In genomic region chr6:121485359-121485809, GRCh38 we compare ENCODE assay signal across 19 cellular contexts. TPM values are rescaled to one million over a fixed set of nuclear protein-coding genes. Genes with fewer than 3 reads are reported as not detected.
A peak's percentile ranks its signal among the peaks of the same experiment; 100 is the strongest.
DNase-seq lines count a peak whose midpoint lies in the region; ATAC-seq, FAIRE-seq and TF ChIP-seq lines count a peak whose summit lies in the region.
"Had no signal": no experiment of that assay in that cellular context is flagged by ENCODE, and none has a peak within 500 bp of the region (broad histone marks: within the 10 kb centered on the region; RNA-seq: fewer than 3 reads in every experiment).

No MANE protein-coding gene starts in this region.

- no peaks in the 10 kb centered on the region for H3K9me3 ChIP-seq in smooth muscle cell (replicated peaks; ENCODE audit: low read depth)
- no peaks in the 10 kb centered on the region for H3K9me3 ChIP-seq in heart right ventricle
- H3K9me3 ChIP-seq in small intestine (ENCODE audit: control insufficient read depth, low read depth), result no peaks in the 10 kb centered on the region
- H3K9me3 ChIP-seq: right atrium auricular region, thoracic aorta had no signal

- H3K9ac ChIP-seq in smooth muscle cell (ENCODE audit: low read depth), result peak overlapping the region; percentile 55

- no peaks in the 10 kb centered on the region for H3K27me3 ChIP-seq in smooth muscle cell (ENCODE audit: low read depth)
- H3K27me3 ChIP-seq in heart right ventricle, result no peaks in the 10 kb centered on the region
- H3K27me3 ChIP-seq in small intestine (ENCODE audit: control insufficient read depth in 2 of 2, insufficient read depth in 2 of 2, low read length in 2 of 2), result no peaks in the 10 kb centered on the region
- H3K27me3 ChIP-seq: right atrium auricular region had no signal

- WGBS in smooth muscle cell (ENCODE audit: low lambda C conversion rate), result 7% methylated on average over 2 of the region's 2 CpGs
- 46 to 63% methylated on average over 2 of the region's 2 CpGs for WGBS in heart right ventricle, 2 donors
- 20 to 41% (median 35%) methylated on average over 2 of the region's 2 CpGs for WGBS in small intestine, 3 donors

- FAIRE-seq in small intestine (lab: Jason Lieb, UNC), result no peak
- FAIRE-seq: A204.1, TTC549 had no signal

- POLR2A ChIA-PET in WTC11 (lab: Charles Lee), result no interaction called here

- TF ChIP-seq CTCF in WTC11 (IDR thresholded peaks at IDR 0.05) (no peak), fibroblast of pulmonary artery (IDR thresholded peaks at IDR 0.05; ENCODE audit: low read length, missing control alignments) (no peak), smooth muscle cell (IDR thresholded peaks at IDR 0.05; ENCODE audit: borderline replicate concordance, insufficient read depth, poor library complexity, severe bottlenecking) (no peak), heart right ventricle (IDR thresholded peaks at IDR 0.05) (no peak)

- H3K79me2 ChIP-seq in smooth muscle cell (ENCODE audit: low read depth), result no peaks in the 10 kb centered on the region

- no peaks in the 10 kb centered on the region for H4K20me1 ChIP-seq in smooth muscle cell (ENCODE audit: low read depth)

- no peak for ATAC-seq in WTC11
- no peak for ATAC-seq in GM18498 (IDR thresholded peaks at IDR 0.05; ENCODE audit: unreplicated experiment)
- ATAC-seq in heart right ventricle, result no peak
- ATAC-seq: activated naive CD8-positive, alpha-beta T cell treated with anti-CD3 and anti-CD28 coated beads, Interleukin-2, amount 50 U/mL, for 24 hours; activated T-cell treated with anti-CD3 and anti-CD28 coated beads, Interleukin-2, amount 50 U/mL, for 4 hours; left ventricle myocardium superior; natural killer cell treated with Interleukin-12 subunit alpha and Interleukin-12 subunit beta and Interleukin-15 and Interleukin-18, amount 100 ng/mL, for 72 hours had no signal

- peaks cover 4% of the 10 kb centered on the region for H3F3A ChIP-seq in smooth muscle cell (ENCODE audit: low read depth)

- intact Hi-C loops in heart right ventricle (cut with DNase I), result no loop called here

- H3K36me3 ChIP-seq in smooth muscle cell (ENCODE audit: low read depth), result no peaks in the 10 kb centered on the region
- H3K36me3 ChIP-seq in heart right ventricle, result no peaks in the 10 kb centered on the region
- H3K36me3 ChIP-seq in small intestine (ENCODE audit: control insufficient read depth in 2 of 2, insufficient read depth in 2 of 2, low read length in 2 of 2), result no peaks in the 10 kb centered on the region
- H3K36me3 ChIP-seq: right atrium auricular region, thoracic aorta had no signal

- H3K4me2 ChIP-seq in smooth muscle cell, result peak overlapping the region; percentile 41

- H3K4me1 Mint-ChIP-seq in WTC11, result peaks cover 41% of the 10 kb centered on the region
- H3K4me1 Mint-ChIP-seq: activated naive CD8-positive, alpha-beta T cell treated with anti-CD3 and anti-CD28 coated beads, Interleukin-2, amount 50 U/mL, for 24 hours had no signal

- H3K36me3 Mint-ChIP-seq in WTC11, result no peaks in the 10 kb centered on the region
- H3K36me3 Mint-ChIP-seq: natural killer cell treated with Interleukin-12 subunit alpha and Interleukin-12 subunit beta and Interleukin-15 and Interleukin-18, amount 100 ng/mL, for 72 hours had no signal

- 0 out of 2 replicates have a peak overlapping the region, but pooled peaks have one; percentile 6 for H3K4me3 Mint-ChIP-seq in WTC11
- H3K4me3 Mint-ChIP-seq: activated naive CD8-positive, alpha-beta T cell treated with anti-CD3 and anti-CD28 coated beads, Interleukin-2, amount 50 U/mL, for 24 hours; activated T-cell treated with anti-CD3 and anti-CD28 coated beads, Interleukin-2, amount 50 U/mL, for 4 hours; natural killer cell treated with Interleukin-12 subunit alpha and Interleukin-12 subunit beta and Interleukin-15 and Interleukin-18, amount 100 ng/mL, for 72 hours had no signal

- H3K27ac Mint-ChIP-seq in WTC11, result no peak overlapping the region; the same call in 1 of the 2 replicates
- H3K27ac Mint-ChIP-seq: activated naive CD8-positive, alpha-beta T cell treated with anti-CD3 and anti-CD28 coated beads, Interleukin-2, amount 50 U/mL, for 24 hours; natural killer cell treated with Interleukin-12 subunit alpha and Interleukin-12 subunit beta and Interleukin-15 and Interleukin-18, amount 100 ng/mL, for 72 hours had no signal

- H2AFZ ChIP-seq in smooth muscle cell (ENCODE audit: low read depth), result no peak overlapping the region

- peak; percentile 3 for DNase-seq in NCI-H2227 (lab: John Stamatoyannopoulos, UW; ENCODE audit: unreplicated experiment)
- no peak for DNase-seq in NCI-H2227 treated with DMSO at 0.1 percent for 48 hours (lab: John Stamatoyannopoulos, UW)
- DNase-seq in WTC11 (ENCODE audit: low spot score), result no peak
- DNase-seq in fibroblast of pulmonary artery (ENCODE audit: low read depth), result peak; percentile 49
- DNase-seq in smooth muscle cell (lab: John Stamatoyannopoulos, UW; ENCODE audit: unreplicated experiment), result no peak
- no peak for DNase-seq in heart right ventricle
- no peak for DNase-seq in small intestine
- DNase-seq: activated CD4-positive, alpha-beta T cell treated with anti-CD3 and anti-CD28 coated beads, Interleukin-2, amount 50 U/mL, for 4 hours; activated naive CD8-positive, alpha-beta T cell treated with anti-CD3 and anti-CD28 coated beads, Interleukin-2, amount 50 U/mL, for 24 hours; activated T-cell treated with anti-CD3 and anti-CD28 coated beads, Interleukin-2, amount 50 U/mL, for 4 hours; left ventricle myocardium superior; NCI-H345; stimulated activated CD8-positive, alpha-beta memory T cell treated with anti-CD3 and anti-CD28 coated beads, Interleukin-4, amount 100 ng/mL, for 48 hours had no signal

- H3K27ac ChIP-seq in smooth muscle cell (ENCODE audit: low read depth), result peak overlapping the region; percentile 85
- no peak overlapping the region for H3K27ac ChIP-seq in heart right ventricle
- H3K27ac ChIP-seq in small intestine (ENCODE audit: low read depth in 1 of 2, low read length in 1 of 2), result no peak overlapping the region
- H3K27ac ChIP-seq: right atrium auricular region, thoracic aorta had no signal

- CTCF ChIA-PET in WTC11 (lab: Charles Lee), result interaction anchor here (0.6 kb wide), 1 partner anchor 338 kb away, joined by 4 read pairs; no protein-coding TSS in a partner anchor

- H3K4me3 ChIP-seq in fibroblast of pulmonary artery (replicated peaks; ENCODE audit: low read depth, low read length), result no peak overlapping the region
- no peak overlapping the region for H3K4me3 ChIP-seq in smooth muscle cell
- no peak overlapping the region for H3K4me3 ChIP-seq in heart right ventricle
- H3K4me3 ChIP-seq in small intestine (ENCODE audit: low read depth in 1 of 2, low read length in 2 of 2), result no peak overlapping the region
- H3K4me3 ChIP-seq: right atrium auricular region, thoracic aorta had no signal

- H3K4me1 ChIP-seq in smooth muscle cell (ENCODE audit: low read depth), result peaks cover 14% of the 10 kb centered on the region
- peaks cover 0 to 10% (median 0%) of the 10 kb centered on the region in 9 donors for H3K4me1 ChIP-seq in heart right ventricle
- no peaks in the 10 kb centered on the region for H3K4me1 ChIP-seq in small intestine (ENCODE audit: control insufficient read depth in 2 of 2, insufficient read depth in 1 of 2, low read depth in 1 of 2, low read length in 1 of 2)
- H3K4me1 ChIP-seq: right atrium auricular region had no signal

- H3K9me3 Mint-ChIP-seq in WTC11, result no peaks in the 10 kb centered on the region
- H3K9me3 Mint-ChIP-seq: activated naive CD8-positive, alpha-beta T cell treated with anti-CD3 and anti-CD28 coated beads, Interleukin-2, amount 50 U/mL, for 24 hours; activated T-cell treated with anti-CD3 and anti-CD28 coated beads, Interleukin-2, amount 50 U/mL, for 4 hours; natural killer cell treated with Interleukin-12 subunit alpha and Interleukin-12 subunit beta and Interleukin-15 and Interleukin-18, amount 100 ng/mL, for 72 hours had no signal

- H3K27me3 Mint-ChIP-seq in WTC11 (ENCODE audit: low read depth), result no peaks in the 10 kb centered on the region; the same call in 1 of the 2 replicates
- H3K27me3 Mint-ChIP-seq: activated naive CD8-positive, alpha-beta T cell treated with anti-CD3 and anti-CD28 coated beads, Interleukin-2, amount 50 U/mL, for 24 hours; natural killer cell treated with Interleukin-12 subunit alpha and Interleukin-12 subunit beta and Interleukin-15 and Interleukin-18, amount 100 ng/mL, for 72 hours had no signal

TF ChIP-seq in WTC11, 78 proteins besides CTCF, POLR2A, EP300 and RAD21 (continues in another document):
- TF ChIP-seq ERG (CRISPR knock-in tag; IDR thresholded peaks at IDR 0.05) (no peak), ATF3 (CRISPR knock-in tag; conservative IDR thresholded peaks at IDR 0.05) (no peak)

RNA-seq across cellular contexts. Expression of gene GJA1, which starts 49.9 kb away (rescaled TPM):
- total RNA-seq in WTC11 (2021), result 546 to 700 TPM (median 682 TPM) in 3 replicates
- total RNA-seq in smooth muscle cell, result 834 and 905 TPM in 2 replicates
- polyA plus RNA-seq in smooth muscle cell, result 184 and 204 TPM in 2 replicates
- total RNA-seq in heart right ventricle, result 100 to 1,000 TPM; 105 to 404 (median 287) TPM
- polyA plus RNA-seq in heart right ventricle, result 100 to 1,000 TPM in 1 of 2 donors, 10 to 100 TPM in 1; 49.2 to 101 TPM
- 10 to 100 TPM in 1 of 3 donors, 1 to 10 TPM in 1, under 1 TPM in 1; 0.89 to 31.3 (median 3.0) TPM for polyA plus RNA-seq in small intestine
- total RNA-seq: natural killer cell treated with Interleukin-12 subunit alpha and Interleukin-12 subunit beta and Interleukin-15 and Interleukin-18, amount 100 ng/mL, for 72 hours had no signal

Comparison
In these comparisons a context has a peak if more than half of its experiments do, and no peak if none do; other contexts are left out.
1. DNase-seq: peak in NCI-H2227 (single experiment) and fibroblast of pulmonary artery (single experiment); none in NCI-H2227 treated with DMSO at 0.1 percent for 48 hours (single experiment), WTC11 (single experiment), smooth muscle cell (single experiment), heart right ventricle (0 of 2) and small intestine (single experiment).